Comparison of ENCODE assay signal across 1 cellular context in the genomic region with DNA sequence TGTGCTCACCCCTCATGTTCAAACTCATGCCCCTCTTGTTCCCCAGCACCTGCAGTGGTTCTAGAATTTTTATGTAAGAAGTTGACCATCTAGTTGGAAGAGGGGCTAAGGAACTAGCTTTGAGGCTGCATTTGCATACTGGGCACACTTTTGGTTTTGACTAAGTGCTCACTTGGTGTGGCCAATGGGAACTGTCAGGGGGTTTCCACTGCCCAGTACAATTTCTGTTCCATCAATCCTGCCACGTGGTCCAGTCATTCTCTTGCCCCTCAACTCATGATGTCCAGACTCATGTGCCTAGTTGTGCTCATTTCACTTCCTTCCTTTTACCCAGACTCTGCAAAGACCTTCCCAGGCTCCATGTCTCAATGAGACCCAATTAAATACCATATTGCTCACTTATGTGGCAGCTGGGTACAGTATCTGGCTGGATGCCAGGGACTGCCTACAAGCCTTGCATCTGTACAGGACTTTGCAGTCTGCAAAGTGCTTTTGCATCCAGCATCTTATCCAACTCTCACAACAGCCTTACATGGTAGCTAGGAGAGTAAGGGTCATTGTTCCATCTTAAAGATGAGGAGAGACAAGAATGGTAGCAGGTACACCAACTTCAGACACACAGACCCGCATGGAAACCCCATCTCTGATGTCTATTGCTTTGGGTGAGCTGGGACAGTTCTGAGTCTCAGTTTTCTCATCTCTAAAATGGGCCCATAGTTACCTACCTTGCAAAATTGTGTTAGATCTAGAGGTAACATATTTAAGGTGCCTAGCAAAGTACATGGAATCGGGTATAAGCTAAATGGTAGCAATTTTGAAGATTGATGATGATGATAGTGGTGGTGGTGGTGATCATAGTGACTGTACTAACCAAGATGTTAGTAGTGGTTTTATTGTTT.
TF ChIP-seq lines count a peak whose summit lies in the region.

No MANE protein-coding gene starts in this region.

TF ChIP-seq in GM12878, 131 proteins besides CTCF, POLR2A, EP300 and RAD21 (continued from another document and continues in another):
- TF ChIP-seq, protein P1, sequence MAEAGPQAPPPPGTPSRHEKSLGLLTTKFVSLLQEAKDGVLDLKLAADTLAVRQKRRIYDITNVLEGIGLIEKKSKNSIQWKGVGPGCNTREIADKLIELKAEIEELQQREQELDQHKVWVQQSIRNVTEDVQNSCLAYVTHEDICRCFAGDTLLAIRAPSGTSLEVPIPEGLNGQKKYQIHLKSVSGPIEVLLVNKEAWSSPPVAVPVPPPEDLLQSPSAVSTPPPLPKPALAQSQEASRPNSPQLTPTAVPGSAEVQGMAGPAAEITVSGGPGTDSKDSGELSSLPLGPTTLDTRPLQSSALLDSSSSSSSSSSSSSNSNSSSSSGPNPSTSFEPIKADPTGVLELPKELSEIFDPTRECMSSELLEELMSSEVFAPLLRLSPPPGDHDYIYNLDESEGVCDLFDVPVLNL (IDR thresholded peaks at IDR 0.05; ENCODE audit: low read depth, low read length), result no peak
- TF ChIP-seq NRF1 (conservative IDR thresholded peaks at IDR 0.05; ENCODE audit: low read depth, low read length), result no peak
- no peak for TF ChIP-seq IRF5 (IDR thresholded peaks at IDR 0.05; ENCODE audit: borderline replicate concordance)
- TF ChIP-seq, protein P2, sequence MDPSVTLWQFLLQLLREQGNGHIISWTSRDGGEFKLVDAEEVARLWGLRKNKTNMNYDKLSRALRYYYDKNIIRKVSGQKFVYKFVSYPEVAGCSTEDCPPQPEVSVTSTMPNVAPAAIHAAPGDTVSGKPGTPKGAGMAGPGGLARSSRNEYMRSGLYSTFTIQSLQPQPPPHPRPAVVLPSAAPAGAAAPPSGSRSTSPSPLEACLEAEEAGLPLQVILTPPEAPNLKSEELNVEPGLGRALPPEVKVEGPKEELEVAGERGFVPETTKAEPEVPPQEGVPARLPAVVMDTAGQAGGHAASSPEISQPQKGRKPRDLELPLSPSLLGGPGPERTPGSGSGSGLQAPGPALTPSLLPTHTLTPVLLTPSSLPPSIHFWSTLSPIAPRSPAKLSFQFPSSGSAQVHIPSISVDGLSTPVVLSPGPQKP (IDR thresholded peaks at IDR 0.05; ENCODE audit: low read depth, low read length), result no peak
- TF ChIP-seq DPF2 (IDR thresholded peaks at IDR 0.05), result 0 out of 2 replicates have a peak, but pooled peaks have one; percentile 36
- TF ChIP-seq ZNF274 (IDR thresholded peaks at IDR 0.05; ENCODE audit: insufficient read depth, insufficient read length), result no peak
- no peak for TF ChIP-seq FOXM1 (IDR thresholded peaks at IDR 0.05; ENCODE audit: low read depth, low read length)
- no peak for TF ChIP-seq EED (IDR thresholded peaks at IDR 0.05; ENCODE audit: low read depth)
- TF ChIP-seq SUPT20H (IDR thresholded peaks at IDR 0.05; ENCODE audit: borderline replicate concordance, control insufficient read depth, low read depth, low read length), result no peak
- no peak for TF ChIP-seq CBFB (IDR thresholded peaks at IDR 0.05; ENCODE audit: low read depth)
- no peak for TF ChIP-seq ESRRA (IDR thresholded peaks at IDR 0.05; ENCODE audit: low read length)
- peak; percentile 94 for TF ChIP-seq ZNF687 (IDR thresholded peaks at IDR 0.05)
- no peak for TF ChIP-seq MEF2A (IDR thresholded peaks at IDR 0.05; ENCODE audit: insufficient read depth, low read depth, low read length)
- TF ChIP-seq ATF7 (IDR thresholded peaks at IDR 0.05; ENCODE audit: low read depth), result no peak
- TF ChIP-seq MTA2 (IDR thresholded peaks at IDR 0.05; ENCODE audit: low read depth), result no peak
- no peak for TF ChIP-seq BMI1 (IDR thresholded peaks at IDR 0.05; ENCODE audit: borderline replicate concordance)
- no peak for TF ChIP-seq MYB (IDR thresholded peaks at IDR 0.05; ENCODE audit: borderline replicate concordance, low read depth, low read length)
- TF ChIP-seq PAX5 (IDR thresholded peaks at IDR 0.05; ENCODE audit: borderline replicate concordance, low read depth, low read length), result peak; percentile 18; the same call in 1 of the 2 replicates
- no peak for TF ChIP-seq CHD4 (IDR thresholded peaks at IDR 0.05)
- TF ChIP-seq ZNF384 (IDR thresholded peaks at IDR 0.05; ENCODE audit: borderline replicate concordance, low read depth, low read length), result no peak
- no peak for TF ChIP-seq HDGF (IDR thresholded peaks at IDR 0.05)
- TF ChIP-seq JUND (IDR thresholded peaks at IDR 0.05; ENCODE audit: low read depth, low read length), result no peak
- 0 out of 2 replicates have a peak, but pooled peaks have one; percentile 17 for TF ChIP-seq IRF4 (IDR thresholded peaks at IDR 0.05; ENCODE audit: low read depth, low read length)
- TF ChIP-seq, protein P3, sequence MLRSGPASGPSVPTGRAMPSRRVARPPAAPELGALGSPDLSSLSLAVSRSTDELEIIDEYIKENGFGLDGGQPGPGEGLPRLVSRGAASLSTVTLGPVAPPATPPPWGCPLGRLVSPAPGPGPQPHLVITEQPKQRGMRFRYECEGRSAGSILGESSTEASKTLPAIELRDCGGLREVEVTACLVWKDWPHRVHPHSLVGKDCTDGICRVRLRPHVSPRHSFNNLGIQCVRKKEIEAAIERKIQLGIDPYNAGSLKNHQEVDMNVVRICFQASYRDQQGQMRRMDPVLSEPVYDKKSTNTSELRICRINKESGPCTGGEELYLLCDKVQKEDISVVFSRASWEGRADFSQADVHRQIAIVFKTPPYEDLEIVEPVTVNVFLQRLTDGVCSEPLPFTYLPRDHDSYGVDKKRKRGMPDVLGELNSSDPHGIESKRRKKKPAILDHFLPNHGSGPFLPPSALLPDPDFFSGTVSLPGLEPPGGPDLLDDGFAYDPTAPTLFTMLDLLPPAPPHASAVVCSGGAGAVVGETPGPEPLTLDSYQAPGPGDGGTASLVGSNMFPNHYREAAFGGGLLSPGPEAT (IDR thresholded peaks at IDR 0.05; ENCODE audit: low read depth), result peak; percentile 52; the same call in 1 of the 2 replicates
- no peak for TF ChIP-seq HDAC6 (IDR thresholded peaks at IDR 0.05; ENCODE audit: unreplicated experiment)
- no peak for TF ChIP-seq SMC3 (IDR thresholded peaks at IDR 0.05; ENCODE audit: borderline replicate concordance, low read length)
- TF ChIP-seq, protein P4, sequence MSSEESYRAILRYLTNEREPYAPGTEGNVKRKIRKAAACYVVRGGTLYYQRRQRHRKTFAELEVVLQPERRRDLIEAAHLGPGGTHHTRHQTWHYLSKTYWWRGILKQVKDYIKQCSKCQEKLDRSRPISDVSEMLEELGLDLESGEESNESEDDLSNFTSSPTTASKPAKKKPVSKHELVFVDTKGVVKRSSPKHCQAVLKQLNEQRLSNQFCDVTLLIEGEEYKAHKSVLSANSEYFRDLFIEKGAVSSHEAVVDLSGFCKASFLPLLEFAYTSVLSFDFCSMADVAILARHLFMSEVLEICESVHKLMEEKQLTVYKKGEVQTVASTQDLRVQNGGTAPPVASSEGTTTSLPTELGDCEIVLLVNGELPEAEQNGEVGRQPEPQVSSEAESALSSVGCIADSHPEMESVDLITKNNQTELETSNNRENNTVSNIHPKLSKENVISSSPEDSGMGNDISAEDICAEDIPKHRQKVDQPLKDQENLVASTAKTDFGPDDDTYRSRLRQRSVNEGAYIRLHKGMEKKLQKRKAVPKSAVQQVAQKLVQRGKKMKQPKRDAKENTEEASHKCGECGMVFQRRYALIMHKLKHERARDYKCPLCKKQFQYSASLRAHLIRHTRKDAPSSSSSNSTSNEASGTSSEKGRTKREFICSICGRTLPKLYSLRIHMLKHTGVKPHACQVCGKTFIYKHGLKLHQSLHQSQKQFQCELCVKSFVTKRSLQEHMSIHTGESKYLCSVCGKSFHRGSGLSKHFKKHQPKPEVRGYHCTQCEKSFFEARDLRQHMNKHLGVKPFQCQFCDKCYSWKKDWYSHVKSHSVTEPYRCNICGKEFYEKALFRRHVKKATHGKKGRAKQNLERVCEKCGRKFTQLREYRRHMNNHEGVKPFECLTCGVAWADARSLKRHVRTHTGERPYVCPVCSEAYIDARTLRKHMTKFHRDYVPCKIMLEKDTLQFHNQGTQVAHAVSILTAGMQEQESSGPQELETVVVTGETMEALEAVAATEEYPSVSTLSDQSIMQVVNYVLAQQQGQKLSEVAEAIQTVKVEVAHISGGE (CRISPR knock-in tag; IDR thresholded peaks at IDR 0.05), result no peak
- peak; percentile 80 for TF ChIP-seq ZNF217 (IDR thresholded peaks at IDR 0.05)
- peak; percentile 44; the same call in 1 of the 2 replicates for TF ChIP-seq SPI1 (IDR thresholded peaks at IDR 0.05; ENCODE audit: borderline replicate concordance, insufficient read depth, low read depth, low read length)
- peak; percentile 87 for TF ChIP-seq RELA (IDR thresholded peaks at IDR 0.05; ENCODE audit: borderline replicate concordance, partially characterized antibody)
- TF ChIP-seq, protein P5, sequence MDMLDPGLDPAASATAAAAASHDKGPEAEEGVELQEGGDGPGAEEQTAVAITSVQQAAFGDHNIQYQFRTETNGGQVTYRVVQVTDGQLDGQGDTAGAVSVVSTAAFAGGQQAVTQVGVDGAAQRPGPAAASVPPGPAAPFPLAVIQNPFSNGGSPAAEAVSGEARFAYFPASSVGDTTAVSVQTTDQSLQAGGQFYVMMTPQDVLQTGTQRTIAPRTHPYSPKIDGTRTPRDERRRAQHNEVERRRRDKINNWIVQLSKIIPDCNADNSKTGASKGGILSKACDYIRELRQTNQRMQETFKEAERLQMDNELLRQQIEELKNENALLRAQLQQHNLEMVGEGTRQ (IDR thresholded peaks at IDR 0.05; ENCODE audit: borderline replicate concordance, low read depth, low read length), result peak; percentile 30; the same call in 1 of the 2 replicates
- TF ChIP-seq SREBF1 (IDR thresholded peaks at IDR 0.05; ENCODE audit: low read length), result no peak
- no peak for TF ChIP-seq ZNF592 (IDR thresholded peaks at IDR 0.05)
- no peak for TF ChIP-seq CEBPB (IDR thresholded peaks at IDR 0.05; ENCODE audit: borderline replicate concordance in 1 of 2, low read depth in 2 of 2, low read length in 2 of 2)
- TF ChIP-seq PKNOX1 (IDR thresholded peaks at IDR 0.05), result no peak
- TF ChIP-seq NFXL1 (IDR thresholded peaks at IDR 0.05; ENCODE audit: borderline replicate concordance), result no peak
